ENCODE assay signal across 8 cellular contexts in genomic region chr12:92144631-92145480, GRCh38. TPM values are rescaled to one million over a fixed set of nuclear protein-coding genes. Genes with fewer than 3 reads are reported as not detected.
A peak's percentile ranks its signal among the peaks of the same experiment; 100 is the strongest.
DNase-seq lines count a peak whose midpoint lies in the region; ATAC-seq and TF ChIP-seq lines count a peak whose summit lies in the region.

No MANE protein-coding gene starts in this region.

- ATAC-seq in GM19324 (IDR thresholded peaks at IDR 0.05; ENCODE audit: low FRiP score, unreplicated experiment) (peak; percentile 1), left colon (peak; percentile 48)

- no peak for TF ChIP-seq CTCF in AG09309 (IDR thresholded peaks at IDR 0.05; ENCODE audit: control insufficient read depth, insufficient read depth, low read depth, low read length, missing control alignments)

- intact Hi-C loops in left colon (cut with DNase I, micrococcal nuclease), result loop anchor here in 1 of 2 donors (10.0 kb wide), 1 partner anchor 760 kb away; no protein-coding TSS in a partner anchor

- DNase-seq in AG09309 (ENCODE audit: low read depth) (no peak), NCI-H1417 (lab: John Stamatoyannopoulos, UW) (peak; percentile 66 to 97 (median 91)), caudate nucleus (lab: John Stamatoyannopoulos, UW) (peak in 47 of 61 donors; percentile 13 to 77 (median 51)), left colon (peak; percentile 69 to 71), COLO829 (ENCODE audit: low spot score) (no peak)
- DNase-seq in activated CD4-positive, CD25-positive, alpha-beta regulatory T cell (lab: John Stamatoyannopoulos, UW), result peak; percentile 36 to 48 (median 43)
- DNase-seq in stimulated activated CD4-positive, alpha-beta T cell treated with anti-CD3 and anti-CD28 coated beads, Interleukin-1b, Interleukin-23, amount 100 ng/mL, for 4 hours (ENCODE audit: low read depth in 2 of 2), result peak; percentile 46 to 56

- H3K27ac ChIP-seq in caudate nucleus (ENCODE audit: low read depth, low read length), result peak overlapping the region; percentile 95

- peak overlapping the region; percentile 88 for H3K4me3 ChIP-seq in AG09309 (ENCODE audit: control insufficient read depth, low read depth, low read length)

RNA-seq across cellular contexts. Expression of gene BTG1, which starts 0.8 kb away (rescaled TPM):
- 100 to 1,000 TPM; 144 to 182 TPM for total RNA-seq in left colon

Comparison
In these comparisons a context has a peak if more than half of its experiments do, and no peak if none do; other contexts are left out.
1. DNase-seq: peak in NCI-H1417 (3 of 3), activated CD4-positive, CD25-positive, alpha-beta regulatory T cell (4 of 4), caudate nucleus (47 of 61), left colon (2 of 2) and stimulated activated CD4-positive, alpha-beta T cell treated with anti-CD3 and anti-CD28 coated beads, Interleukin-1b, Interleukin-23, amount 100 ng/mL, for 4 hours (2 of 2); none in AG09309 (single experiment) and COLO829 (single experiment).